ENCODE assay signal across 23 cellular contexts in genomic region chr2:191006997-191007604, GRCh38. TPM values are rescaled to one million over a fixed set of nuclear protein-coding genes. Genes with fewer than 3 reads are reported as not detected.
DNase-seq lines count a peak whose midpoint lies in the region; ATAC-seq, FAIRE-seq and TF ChIP-seq lines count a peak whose summit lies in the region.
"Had no signal": no experiment of that assay in that cellular context is flagged by ENCODE, and none has a peak within 500 bp of the region (broad histone marks: within the 10 kb centered on the region; RNA-seq: fewer than 3 reads in every experiment).

No MANE protein-coding gene starts in this region.

- peaks cover 86% of the 10 kb centered on the region for H3K36me3 ChIP-seq in CD4-positive, alpha-beta memory T cell (ENCODE audit: insufficient read depth, low read length)
- H3K36me3 ChIP-seq in PC-3 (ENCODE audit: low read depth, low read length) (peaks cover 71% of the 10 kb centered on the region), lower lobe of right lung (peaks cover 87% of the 10 kb centered on the region)

- peaks cover 19% of the 10 kb centered on the region for H3K79me2 ChIP-seq in PC-3 (ENCODE audit: low read length)

- no peaks in the 10 kb centered on the region for H4K20me1 ChIP-seq in PC-3 (ENCODE audit: low read length)

- no peaks in the 10 kb centered on the region for H3K9me2 ChIP-seq in PC-3 (replicated peaks; ENCODE audit: low read length)

- H3K27me3 Mint-ChIP-seq in activated CD4-positive, alpha-beta T cell treated with anti-CD3 and anti-CD28 coated beads, Interleukin-2, amount 10 ng/mL, durations not matched to agents 24 days and 14 days = no peaks in the 10 kb centered on the region
- H3K27me3 Mint-ChIP-seq in CD4-positive, alpha-beta memory T cell = no peaks in the 10 kb centered on the region
- H3K27me3 Mint-ChIP-seq in activated B cell treated with CpG ODN at 0.5 μM for 24 hours = no peaks in the 10 kb centered on the region

- H3K27me3 ChIP-seq in CD4-positive, alpha-beta memory T cell (ENCODE audit: insufficient read depth, low read length) = no peaks in the 10 kb centered on the region
- no peaks in the 10 kb centered on the region for H3K27me3 ChIP-seq in PC-3 (ENCODE audit: low read length)
- H3K27me3 ChIP-seq in lower lobe of right lung (ENCODE audit: low read depth) = no peaks in the 10 kb centered on the region
- H3K27me3 ChIP-seq: ascending aorta had no signal

- no peak overlapping the region for H3K9ac ChIP-seq in PC-3 (ENCODE audit: low read length)

- peak; percentile 85 for FAIRE-seq in endometrium (lab: Jason Lieb, UNC)
- FAIRE-seq: A204.1, D721Med, frontal cortex, keratinocyte had no signal

- CTCF ChIA-PET in CD4-positive, alpha-beta memory T cell (lab: Charles Lee; ENCODE audit: partially characterized antibody) = interaction anchor here (0.8 to 1.7 kb wide), 5 partner anchors 9 to 19 kb away, joined by 3 to 6 read pairs (median 4); no protein-coding TSS in a partner anchor
- CTCF ChIA-PET in activated B cell treated with CpG ODN at 0.5 μM for 24 hours (lab: Charles Lee) = no interaction called here
- CTCF ChIA-PET in PC-3 (lab: Charles Lee) = no interaction called here

- H3K4me3 ChIP-seq in CD4-positive, alpha-beta memory T cell (ENCODE audit: low read length in 2 of 2) = no peak overlapping the region
- H3K4me3 ChIP-seq in PC-3 (ENCODE audit: low read length) (no peak overlapping the region), lower lobe of right lung (no peak overlapping the region)
- H3K4me3 ChIP-seq: ascending aorta, thoracic aorta had no signal

- no peaks in the 10 kb centered on the region for H3F3A ChIP-seq in PC-3 (ENCODE audit: low read length, unreplicated experiment)

- POLR2A ChIA-PET in CD4-positive, alpha-beta memory T cell (lab: Charles Lee; ENCODE audit: partially characterized antibody) = interaction anchor here (0.9 to 1.9 kb wide), 6 partner anchors 10 to 127 kb away, joined by 3 to 16 read pairs (median 6); partner anchors contain the start of gene GLS
- POLR2A ChIA-PET in activated B cell treated with CpG ODN at 0.5 μM for 24 hours (lab: Charles Lee) (interaction anchor here (1.8 kb wide), 1 partner anchor 13 kb away, joined by 9 read pairs; no protein-coding TSS in a partner anchor), PC-3 (lab: Charles Lee; ENCODE audit: unreplicated experiment) (no interaction called here)

- H3K9me3 ChIP-seq in CD4-positive, alpha-beta memory T cell (ENCODE audit: control insufficient read depth in 1 of 2, low read length in 2 of 2) = no peaks in the 10 kb centered on the region
- H3K9me3 ChIP-seq in PC-3 (ENCODE audit: low read length) (no peaks in the 10 kb centered on the region), lower lobe of right lung (no peaks in the 10 kb centered on the region)
- H3K9me3 ChIP-seq: ascending aorta, thoracic aorta had no signal

- DNase-seq in activated CD4-positive, alpha-beta T cell treated with anti-CD3 and anti-CD28 coated beads, Interleukin-2, amount 10 ng/mL, durations not matched to agents 24 days and 14 days = no peak
- no peak for DNase-seq in activated CD4-positive, alpha-beta T cell treated with anti-CD3 and anti-CD28 coated beads for 4 hours
- no peak for DNase-seq in CD4-positive, alpha-beta memory T cell
- DNase-seq in activated B cell treated with CpG ODN at 0.5 μM for 24 hours (no peak), PC-3 (no peak), lower lobe of right lung (no peak)
- DNase-seq: activated CD4-positive, alpha-beta T cell treated with anti-CD3 and anti-CD28 coated beads, Interleukin-2, amount 50 U/mL, for 1 hour; EL; hypothalamus; NCI-H1092 treated with DMSO at 0.1 percent for 48 hours; NCI-H2081 treated with DMSO at 0.1 percent for 48 hours; NCI-H510A; NK-92 treated with Interleukin-12 subunit alpha and Interleukin-12 subunit beta, amount 100 ng/mL, for 24 hours; right cardiac atrium had no signal

- H3K4me1 Mint-ChIP-seq in activated CD4-positive, alpha-beta T cell treated with anti-CD3 and anti-CD28 coated beads, Interleukin-2, amount 10 ng/mL, durations not matched to agents 24 days and 14 days = peaks cover 63% of the 10 kb centered on the region
- H3K4me1 Mint-ChIP-seq in CD4-positive, alpha-beta memory T cell = peaks cover 46 to 92% (median 65%) of the 10 kb centered on the region in 4 donors
- H3K4me1 Mint-ChIP-seq in activated B cell treated with CpG ODN at 0.5 μM for 24 hours = peaks cover 28% of the 10 kb centered on the region

- no peak overlapping the region for H2AFZ ChIP-seq in PC-3 (ENCODE audit: low read length)

- H3K4me1 ChIP-seq in CD4-positive, alpha-beta memory T cell (ENCODE audit: insufficient read depth, low read length) = peaks cover 86% of the 10 kb centered on the region
- H3K4me1 ChIP-seq in PC-3 (ENCODE audit: insufficient read depth, low read length) (peaks cover 9% of the 10 kb centered on the region), lower lobe of right lung (peaks cover 24% of the 10 kb centered on the region)

- H3K36me3 Mint-ChIP-seq in activated CD4-positive, alpha-beta T cell treated with anti-CD3 and anti-CD28 coated beads, Interleukin-2, amount 10 ng/mL, durations not matched to agents 24 days and 14 days (ENCODE audit: low read depth) = peaks cover 84% of the 10 kb centered on the region
- peaks cover 82 to 91% of the 10 kb centered on the region in 2 donors for H3K36me3 Mint-ChIP-seq in CD4-positive, alpha-beta memory T cell
- peaks cover 80% of the 10 kb centered on the region for H3K36me3 Mint-ChIP-seq in activated B cell treated with CpG ODN at 0.5 μM for 24 hours (ENCODE audit: low read depth)

- H3K9me3 Mint-ChIP-seq in activated CD4-positive, alpha-beta T cell treated with anti-CD3 and anti-CD28 coated beads, Interleukin-2, amount 10 ng/mL, durations not matched to agents 24 days and 14 days = peaks cover 9% of the 10 kb centered on the region
- peaks cover 0 to 8% (median 1%) of the 10 kb centered on the region in 8 donors for H3K9me3 Mint-ChIP-seq in CD4-positive, alpha-beta memory T cell
- H3K9me3 Mint-ChIP-seq in activated B cell treated with CpG ODN at 0.5 μM for 24 hours = peaks cover 2% of the 10 kb centered on the region

- H3K4me3 Mint-ChIP-seq in activated CD4-positive, alpha-beta T cell treated with anti-CD3 and anti-CD28 coated beads, Interleukin-2, amount 10 ng/mL, durations not matched to agents 24 days and 14 days = peak overlapping the region; percentile 53
- peak overlapping the region in 3 of 8 donors; percentile 18 to 66 (median 55) for H3K4me3 Mint-ChIP-seq in CD4-positive, alpha-beta memory T cell
- H3K4me3 Mint-ChIP-seq in activated B cell treated with CpG ODN at 0.5 μM for 24 hours = no peak overlapping the region

- intact Hi-C loops in activated CD4-positive, alpha-beta T cell treated with anti-CD3 and anti-CD28 coated beads, Interleukin-2, amount 10 ng/mL, durations not matched to agents 24 days and 14 days (cut with micrococcal nuclease) = no loop called here
- intact Hi-C loops in CD4-positive, alpha-beta memory T cell (cut with micrococcal nuclease) = no loop called here
- intact Hi-C loops in activated B cell treated with CpG ODN at 0.5 μM for 24 hours (cut with micrococcal nuclease) (no loop called here), PC-3 (cut with micrococcal nuclease) (no loop called here), lower lobe of right lung (cut with DNase I) (no loop called here)

- no TSS peak for BruUV-seq in PC-3 (replicated peaks; lab: Mats Ljungman, UMichigan)

- TF ChIP-seq CTCF in activated B cell treated with CpG ODN at 0.5 μM for 24 hours (IDR thresholded peaks at IDR 0.05) (no peak), PC-3 (conservative IDR thresholded peaks at IDR 0.05; ENCODE audit: low read depth, low read length) (no peak), lower lobe of right lung (IDR thresholded peaks at IDR 0.05) (no peak)

- H3K27ac Mint-ChIP-seq in activated CD4-positive, alpha-beta T cell treated with anti-CD3 and anti-CD28 coated beads, Interleukin-2, amount 10 ng/mL, durations not matched to agents 24 days and 14 days = peak overlapping the region; percentile 47
- H3K27ac Mint-ChIP-seq in CD4-positive, alpha-beta memory T cell = peak overlapping the region; percentile 38 to 88 (median 67)
- peak overlapping the region; percentile 9 for H3K27ac Mint-ChIP-seq in activated B cell treated with CpG ODN at 0.5 μM for 24 hours

- H3K4me2 ChIP-seq in PC-3 (ENCODE audit: low read length) = no peak overlapping the region

- ATAC-seq in activated B cell treated with CpG ODN at 0.5 μM for 24 hours (ENCODE audit: low read depth) (no peak), PC-3 (no peak), lower lobe of right lung (no peak), HG02759 (IDR thresholded peaks at IDR 0.05; ENCODE audit: unreplicated experiment) (no peak)
- ATAC-seq: HCT116, right cardiac atrium had no signal

- H3K27ac ChIP-seq in CD4-positive, alpha-beta memory T cell (ENCODE audit: low read depth, low read length) = peak overlapping the region; percentile 9
- H3K27ac ChIP-seq in PC-3 (ENCODE audit: low read length) (no peak overlapping the region), lower lobe of right lung (no peak overlapping the region)
- H3K27ac ChIP-seq: ascending aorta, thoracic aorta had no signal

RNA-seq across cellular contexts. Expression of gene STAT1, which starts 6.9 kb away (rescaled TPM):
- total RNA-seq in activated CD4-positive, alpha-beta T cell treated with anti-CD3 and anti-CD28 coated beads, Interleukin-2, amount 10 ng/mL, durations not matched to agents 24 days and 14 days = 152 and 160 TPM in 2 replicates
- total RNA-seq in CD4-positive, alpha-beta memory T cell = 100 to 1,000 TPM; 130 TPM
- 100 to 1,000 TPM; 221 to 230 TPM for polyA plus RNA-seq in CD4-positive, alpha-beta memory T cell
- total RNA-seq in activated B cell treated with CpG ODN at 0.5 μM for 24 hours = 71.2 and 85.1 TPM in 2 replicates
- 45.6 and 47.9 TPM in 2 replicates for total RNA-seq in PC-3 (2014; rRNA removed)
- total RNA-seq in lower lobe of right lung = 103 TPM

Comparison
In these comparisons a context has a peak if more than half of its experiments do, and no peak if none do; other contexts are left out.
1. H3K27ac Mint-ChIP-seq: peak in every context shown above with its lines; median percentile 67 in CD4-positive, alpha-beta memory T cell; 47 in activated CD4-positive, alpha-beta T cell treated with anti-CD3 and anti-CD28 coated beads, Interleukin-2, amount 10 ng/mL, durations not matched to agents 24 days and 14 days; 9 in activated B cell treated with CpG ODN at 0.5 μM for 24 hours.